ENCODE assay signal across 8 cellular contexts in genomic region chr12:124379938-124380754, GRCh38.
A peak's percentile ranks its signal among the peaks of the same experiment; 100 is the strongest.
DNase-seq lines count a peak whose midpoint lies in the region; ATAC-seq and TF ChIP-seq lines count a peak whose summit lies in the region.

No MANE protein-coding gene starts in this region.

- intact Hi-C loops in left ventricle myocardium inferior (cut with micrococcal nuclease): no loop called here

- H3K4me3 ChIP-seq in adipocyte (ENCODE audit: low read length) (no peak overlapping the region), left ventricle myocardium inferior (peak overlapping the region; percentile 11), rectal smooth muscle tissue (ENCODE audit: low read length) (no peak overlapping the region)

- H3K9me3 ChIP-seq in adipocyte (ENCODE audit: control insufficient read depth, low read length): no peaks in the 10 kb centered on the region
- H3K9me3 ChIP-seq in left ventricle myocardium inferior (replicated peaks): no peaks in the 10 kb centered on the region

- H3K27me3 ChIP-seq in adipocyte (replicated peaks; ENCODE audit: control insufficient read depth, insufficient read depth, low read length) (no peaks in the 10 kb centered on the region), left ventricle myocardium inferior (ENCODE audit: low read depth) (no peaks in the 10 kb centered on the region), rectal smooth muscle tissue (ENCODE audit: control insufficient read depth, insufficient read depth, low read length) (no peaks in the 10 kb centered on the region)

- DNase-seq in G401 (ENCODE audit: low spot score): peak; percentile 70
- DNase-seq in adipocyte (ENCODE audit: low read depth): peak; percentile 86
- DNase-seq in left ventricle myocardium inferior: peak; percentile 66
- no peak for DNase-seq in NCI-H2107 (lab: John Stamatoyannopoulos, UW)
- no peak for DNase-seq in NCI-H1694 treated with DMSO at 0.1 percent for 48 hours (lab: John Stamatoyannopoulos, UW)

- ATAC-seq in HG02884 (IDR thresholded peaks at IDR 0.05; ENCODE audit: unreplicated experiment) (no peak), GM18517 (IDR thresholded peaks at IDR 0.05; ENCODE audit: unreplicated experiment) (no peak)

- peaks cover 35% of the 10 kb centered on the region for H3K4me1 ChIP-seq in adipocyte (ENCODE audit: control insufficient read depth, insufficient read depth, low read length)
- H3K4me1 ChIP-seq in left ventricle myocardium inferior: peaks cover 73% of the 10 kb centered on the region
- peaks cover 33% of the 10 kb centered on the region for H3K4me1 ChIP-seq in rectal smooth muscle tissue (ENCODE audit: control insufficient read depth, insufficient read depth, low read length)

- TF ChIP-seq CTCF in left ventricle myocardium inferior (IDR thresholded peaks at IDR 0.05; ENCODE audit: borderline replicate concordance): peak; percentile 65

- peaks cover 71% of the 10 kb centered on the region for H3K36me3 ChIP-seq in adipocyte (ENCODE audit: control insufficient read depth, insufficient read depth, low read length, severe bottlenecking)
- peaks cover 70% of the 10 kb centered on the region for H3K36me3 ChIP-seq in left ventricle myocardium inferior
- H3K36me3 ChIP-seq in rectal smooth muscle tissue (ENCODE audit: control insufficient read depth, insufficient read depth, low read length): peaks cover 30% of the 10 kb centered on the region

- H3K27ac ChIP-seq in left ventricle myocardium inferior (replicated peaks): peak overlapping the region; percentile 98
- H3K27ac ChIP-seq in rectal smooth muscle tissue (ENCODE audit: low read depth, low read length): peak overlapping the region; percentile 90

- in situ Hi-C loops in G401 (cut with HindIII; ENCODE audit: low sequenced_read_pairs): no loop called here

- H3K9ac ChIP-seq in adipocyte (ENCODE audit: low read length): peak overlapping the region; percentile 55
- H3K9ac ChIP-seq in rectal smooth muscle tissue (ENCODE audit: low read length): no peak overlapping the region

Comparison
In these comparisons a context has a peak if more than half of its experiments do, and no peak if none do; other contexts are left out.
1. DNase-seq: peak in G401 (single experiment), adipocyte (single experiment) and left ventricle myocardium inferior (single experiment); none in NCI-H2107 (single experiment) and NCI-H1694 treated with DMSO at 0.1 percent for 48 hours (single experiment).